ENCODE assay signal across 14 cellular contexts in genomic region chr5:178766936-178767912, GRCh38. TPM values are rescaled to one million over a fixed set of nuclear protein-coding genes. Genes with fewer than 3 reads are reported as not detected.
DNase-seq lines count a peak whose midpoint lies in the region; ATAC-seq and TF ChIP-seq lines count a peak whose summit lies in the region.
"Had no signal": no experiment of that assay in that cellular context is flagged by ENCODE, and none has a peak within 500 bp of the region (broad histone marks: within the 10 kb centered on the region; RNA-seq: fewer than 3 reads in every experiment).

No MANE protein-coding gene starts in this region.

- no peaks in the 10 kb centered on the region for H3K9me3 Mint-ChIP-seq in WTC11
- H3K9me3 Mint-ChIP-seq in activated T-helper 2 cell treated with anti-CD3 and anti-CD28 coated beads, Interferon-gamma antibody, Interleukin-2, Interleukin-4, amounts not matched to agents 10 μg/mL and 5 μg/mL and 100 μg/mL, durations not matched to agents 14 hours and 24 hours and 36 hours, result peaks cover 3% of the 10 kb centered on the region

- H3K4me3 ChIP-seq in HCT116 (replicated peaks in 1 of 2; ENCODE audit: low read depth in 1 of 2, low read length in 2 of 2) (no peak overlapping the region), stomach (no peak overlapping the region)
- H3K4me3 ChIP-seq: SJCRH30 had no signal

- no peak for TF ChIP-seq POLR2A in HCT116 (IDR thresholded peaks at IDR 0.05; ENCODE audit: borderline replicate concordance, extremely low read depth, insufficient read depth, insufficient read length)
- TF ChIP-seq POLR2A in stomach (IDR thresholded peaks at IDR 0.05), result no peak

- DNase-seq in HCT116 (ENCODE audit: low read depth, low spot score) (no peak), WTC11 (ENCODE audit: low spot score) (peak; percentile 36), iPS-NIHi11 (ENCODE audit: low spot score) (peak; percentile 36), stomach (peak; percentile 16), NCI-H187 (lab: John Stamatoyannopoulos, UW) (no peak)
- no peak for DNase-seq in activated T-helper 2 cell treated with anti-CD3 and anti-CD28 coated beads, Interferon-gamma antibody, Interleukin-2, Interleukin-4, amounts not matched to agents 10 μg/mL and 5 μg/mL and 100 μg/mL, durations not matched to agents 14 hours and 24 hours and 36 hours (ENCODE audit: low spot score)
- DNase-seq: DMS 273 treated with DMSO at 0.1 percent for 48 hours, NCI-H2029, NCI-H2171 treated with DMSO at 0.1 percent for 48 hours, NCI-H748 treated with DMSO at 0.1 percent for 48 hours, SJCRH30 had no signal

- BruUV-seq in HCT116 (replicated peaks; lab: Mats Ljungman, UMichigan), result no TSS peak

- H3K79me2 ChIP-seq in HCT116 (ENCODE audit: insufficient read depth, low read length), result no peaks in the 10 kb centered on the region

- intact Hi-C loops in HCT116 (cut with micrococcal nuclease) (no loop called here), stomach (cut with DNase I; ENCODE audit: low total_unique reads) (no loop called here)
- intact Hi-C loops in activated T-helper 2 cell treated with anti-CD3 and anti-CD28 coated beads, Interferon-gamma antibody, Interleukin-2, Interleukin-4, amounts not matched to agents 10 μg/mL and 5 μg/mL and 100 μg/mL, durations not matched to agents 14 hours and 24 hours and 36 hours (cut with micrococcal nuclease), result no loop called here

- H3K9me2 ChIP-seq in HCT116 (ENCODE audit: insufficient read depth), result no peaks in the 10 kb centered on the region

- TF ChIP-seq RAD21 in HCT116 (IDR thresholded peaks at IDR 0.05; ENCODE audit: low read depth), result no peak

- H3K36me3 ChIP-seq in HCT116 (ENCODE audit: control insufficient read depth in 1 of 2, insufficient read depth in 2 of 2, low read length in 2 of 2) (no peaks in the 10 kb centered on the region; a peak in 1 of 4 replicates), stomach (no peaks in the 10 kb centered on the region)
- H3K36me3 ChIP-seq: SJCRH30 had no signal

- no peaks in the 10 kb centered on the region for H3K4me1 Mint-ChIP-seq in WTC11
- H3K4me1 Mint-ChIP-seq in activated T-helper 2 cell treated with anti-CD3 and anti-CD28 coated beads, Interferon-gamma antibody, Interleukin-2, Interleukin-4, amounts not matched to agents 10 μg/mL and 5 μg/mL and 100 μg/mL, durations not matched to agents 14 hours and 24 hours and 36 hours (ENCODE audit: low read depth), result no peaks in the 10 kb centered on the region

- no peak overlapping the region for H3K27ac ChIP-seq in HCT116 (ENCODE audit: low read depth, low read length)
- no peak overlapping the region for H3K27ac ChIP-seq in stomach
- H3K27ac ChIP-seq: HL-60, SJCRH30 had no signal

- no peaks in the 10 kb centered on the region for H3K4me1 ChIP-seq in HCT116 (ENCODE audit: control insufficient read depth in 1 of 2, insufficient read depth in 2 of 2, low read length in 2 of 2)
- H3K4me1 ChIP-seq in stomach, result no peaks in the 10 kb centered on the region
- H3K4me1 ChIP-seq: SJCRH30 had no signal

- 84 to 88% (median 87%) methylated on average over 21 of the region's 21 CpGs for WGBS in stomach, 5 donors

- H3K9ac ChIP-seq in HCT116 (ENCODE audit: low read length), result no peak overlapping the region

- H3K9me3 ChIP-seq in HCT116 (ENCODE audit: control insufficient read depth in 1 of 2, insufficient read depth in 1 of 2, low read depth in 1 of 2, low read length in 2 of 2), result no peaks in the 10 kb centered on the region
- H3K9me3 ChIP-seq in stomach, result peaks cover 0 to 14% (median 9%) of the 10 kb centered on the region in 4 donors
- H3K9me3 ChIP-seq: SJCRH30 had no signal

- peak overlapping the region; percentile 68; the same call in 1 of the 2 replicates for H3K27ac Mint-ChIP-seq in WTC11
- no peak overlapping the region for H3K27ac Mint-ChIP-seq in activated T-helper 2 cell treated with anti-CD3 and anti-CD28 coated beads, Interferon-gamma antibody, Interleukin-2, Interleukin-4, amounts not matched to agents 10 μg/mL and 5 μg/mL and 100 μg/mL, durations not matched to agents 14 hours and 24 hours and 36 hours

- CTCF ChIA-PET in HCT116 (lab: Charles Lee) (no interaction called here), WTC11 (lab: Charles Lee) (interaction anchor here (1.1 to 2.1 kb wide), 6 partner anchors 12 to 92 kb away, joined by 3 to 8 read pairs (median 4); partner anchors contain the start of gene ZNF354B)

- no peaks in the 10 kb centered on the region for H4K20me1 ChIP-seq in HCT116 (ENCODE audit: insufficient read depth)

- no peak for TF ChIP-seq EP300 in stomach (IDR thresholded peaks at IDR 0.05)

- no peak overlapping the region for H3K4me2 ChIP-seq in HCT116 (ENCODE audit: low read length)

- POLR2A ChIA-PET in HCT116 (lab: Charles Lee) (no interaction called here), WTC11 (lab: Charles Lee) (no interaction called here)

- H3K27me3 Mint-ChIP-seq in WTC11 (ENCODE audit: low read depth), result no peaks in the 10 kb centered on the region
- no peaks in the 10 kb centered on the region for H3K27me3 Mint-ChIP-seq in activated T-helper 2 cell treated with anti-CD3 and anti-CD28 coated beads, Interferon-gamma antibody, Interleukin-2, Interleukin-4, amounts not matched to agents 10 μg/mL and 5 μg/mL and 100 μg/mL, durations not matched to agents 14 hours and 24 hours and 36 hours (ENCODE audit: low read depth)

- H3K36me3 Mint-ChIP-seq in WTC11, result peaks cover 57% of the 10 kb centered on the region
- no peaks in the 10 kb centered on the region for H3K36me3 Mint-ChIP-seq in activated T-helper 2 cell treated with anti-CD3 and anti-CD28 coated beads, Interferon-gamma antibody, Interleukin-2, Interleukin-4, amounts not matched to agents 10 μg/mL and 5 μg/mL and 100 μg/mL, durations not matched to agents 14 hours and 24 hours and 36 hours (ENCODE audit: low read depth)
- H3K36me3 Mint-ChIP-seq: CD14-positive monocyte had no signal

- H2AFZ ChIP-seq in HCT116 (ENCODE audit: low read depth, low read length, poor library complexity, severe bottlenecking), result no peak overlapping the region

- RAD21 ChIA-PET in HCT116 (lab: Charles Lee; ENCODE audit: low non-redundant PET in 1 of 2, low total read pairs in 2 of 2, uncharacterized antibody in 2 of 2, unreplicated experiment in 2 of 2), result no interaction called here

- H3K27me3 ChIP-seq in HCT116 (ENCODE audit: insufficient read depth, low read length) (no peaks in the 10 kb centered on the region), stomach (no peaks in the 10 kb centered on the region)
- H3K27me3 ChIP-seq: SJCRH30 had no signal

- ATAC-seq in HCT116, result 0 out of 2 replicates have a peak, but pooled peaks have one; percentile 40
- peak; percentile 87 for ATAC-seq in WTC11
- no peak for ATAC-seq in HG03354 (IDR thresholded peaks at IDR 0.05; ENCODE audit: poor library complexity, severe bottlenecking, unreplicated experiment)

- TF ChIP-seq CTCF in HCT116 (IDR thresholded peaks at IDR 0.05 in 2 of 3, conservative IDR thresholded peaks at IDR 0.05 in 1 of 3; ENCODE audit: borderline replicate concordance in 1 of 3, insufficient read depth in 1 of 3, low read depth in 2 of 3, low read length in 2 of 3) (0 out of 6 replicates have a peak, but pooled peaks of 2 of the 3 experiments have one; percentile 2 to 13), WTC11 (IDR thresholded peaks at IDR 0.05) (no peak), stomach (IDR thresholded peaks at IDR 0.05) (no peak)

- H3K4me3 Mint-ChIP-seq in WTC11, result no peak overlapping the region
- H3K4me3 Mint-ChIP-seq in activated T-helper 2 cell treated with anti-CD3 and anti-CD28 coated beads, Interferon-gamma antibody, Interleukin-2, Interleukin-4, amounts not matched to agents 10 μg/mL and 5 μg/mL and 100 μg/mL, durations not matched to agents 14 hours and 24 hours and 36 hours (ENCODE audit: low read depth), result no peak overlapping the region
- H3K4me3 Mint-ChIP-seq: CD14-positive monocyte had no signal

TF ChIP-seq in HCT116, 20 proteins besides CTCF, POLR2A, EP300 and RAD21:
- TF ChIP-seq SIN3A (IDR thresholded peaks at IDR 0.05; ENCODE audit: low read depth), result no peak
- TF ChIP-seq ZNF274 (IDR thresholded peaks at IDR 0.05; ENCODE audit: low read depth, low read length), result no peak
- TF ChIP-seq MAX (IDR thresholded peaks at IDR 0.05), result no peak
- TF ChIP-seq SRF (IDR thresholded peaks at IDR 0.05; ENCODE audit: low read depth), result no peak
- no peak for TF ChIP-seq SP1 (IDR thresholded peaks at IDR 0.05; ENCODE audit: low read depth)
- no peak for TF ChIP-seq JUND (IDR thresholded peaks at IDR 0.05)
- no peak for TF ChIP-seq ZFX (IDR thresholded peaks at IDR 0.05)
- no peak for TF ChIP-seq EGR1 (IDR thresholded peaks at IDR 0.05; ENCODE audit: low read depth)

TF ChIP-seq in WTC11, 78 proteins besides CTCF, POLR2A, EP300 and RAD21 (continues in another document):
- TF ChIP-seq HMGXB4 (CRISPR knock-in tag; IDR thresholded peaks at IDR 0.05), result no peak
- TF ChIP-seq HMGA2 (CRISPR knock-in tag; IDR thresholded peaks at IDR 0.05), result no peak
- TF ChIP-seq ZNF423 (CRISPR knock-in tag; IDR thresholded peaks at IDR 0.05), result no peak
- TF ChIP-seq ZNF396 (CRISPR knock-in tag; IDR thresholded peaks at IDR 0.05; ENCODE audit: borderline replicate concordance), result no peak
- TF ChIP-seq CBFB (CRISPR knock-in tag; IDR thresholded peaks at IDR 0.05; ENCODE audit: low read depth), result no peak
- no peak for TF ChIP-seq OVOL2 (CRISPR knock-in tag; IDR thresholded peaks at IDR 0.05; ENCODE audit: borderline replicate concordance)
- TF ChIP-seq FOXJ3 (CRISPR knock-in tag; IDR thresholded peaks at IDR 0.05; ENCODE audit: borderline replicate concordance), result no peak
- no peak for TF ChIP-seq SOX15 (CRISPR knock-in tag; IDR thresholded peaks at IDR 0.05)
- no peak for TF ChIP-seq GTF2I (CRISPR knock-in tag; conservative IDR thresholded peaks at IDR 0.05)
- no peak for TF ChIP-seq NR2C2 (CRISPR knock-in tag; IDR thresholded peaks at IDR 0.05)

RNA-seq across cellular contexts. Expression of gene ZNF354A, which starts 36.8 kb away (rescaled TPM):
- total RNA-seq in HCT116 (2021; ENCODE audit: unreplicated experiment) (16.8 TPM), WTC11 (2021) (22.5 to 25.2 TPM (median 22.5 TPM) in 3 replicates), stomach (10 to 100 TPM in 1 of 5 donors, 1 to 10 TPM in 4; 7.0 to 12.2 (median 7.6) TPM)
- 4.4 and 5.6 TPM in 2 replicates for polyA plus RNA-seq in HCT116 (2012)
- 10 to 100 TPM in 1 of 3 donors, 1 to 10 TPM in 2; 4.9 to 10.0 (median 6.6) TPM for polyA plus RNA-seq in stomach
- 8.1 and 8.4 TPM in 2 replicates for total RNA-seq in activated T-helper 2 cell treated with anti-CD3 and anti-CD28 coated beads, Interferon-gamma antibody, Interleukin-2, Interleukin-4, amounts not matched to agents 10 μg/mL and 5 μg/mL and 100 μg/mL, durations not matched to agents 14 hours and 24 hours and 36 hours

Comparison
In these comparisons a context has a peak if more than half of its experiments do, and no peak if none do; other contexts are left out.
1. DNase-seq: peak in WTC11 (single experiment), iPS-NIHi11 (single experiment) and stomach (single experiment); none in HCT116 (single experiment), NCI-H187 (0 of 2) and activated T-helper 2 cell treated with anti-CD3 and anti-CD28 coated beads, Interferon-gamma antibody, Interleukin-2, Interleukin-4, amounts not matched to agents 10 μg/mL and 5 μg/mL and 100 μg/mL, durations not matched to agents 14 hours and 24 hours and 36 hours (single experiment).
2. CTCF ChIP-seq: peak in HCT116 (2 of 3); none in WTC11 (single experiment) and stomach (0 of 7).
3. Of the 4 proteins assayed by ChIP-seq in both WTC11 and HCT116: peak only in WTC11: none; only in HCT116: CTCF; in both: none; in neither: 3.